8 cellular contexts compared by ENCODE assay signal in genomic region chr6:84227044-84227433, GRCh38. TPM values are rescaled to one million over a fixed set of nuclear protein-coding genes. Genes with fewer than 3 reads are reported as not detected.
DNase-seq lines count a peak whose midpoint lies in the region; ATAC-seq and TF ChIP-seq lines count a peak whose summit lies in the region.

No MANE protein-coding gene starts in this region.

- TF ChIP-seq CTCF in WI38 (IDR thresholded peaks at IDR 0.05; ENCODE audit: low read depth, low read length) (no peak), gastrocnemius medialis (IDR thresholded peaks at IDR 0.05 in 4 of 5, conservative IDR thresholded peaks at IDR 0.05 in 1 of 5) (no peak)

- peaks cover 0 to 12% of the 10 kb centered on the region in 2 donors for H3K4me1 ChIP-seq in gastrocnemius medialis

- no peaks in the 10 kb centered on the region for H3K36me3 ChIP-seq in gastrocnemius medialis

- peak overlapping the region; percentile 81 to 95 (median 92) for H3K27ac ChIP-seq in gastrocnemius medialis

- H3K27me3 ChIP-seq in gastrocnemius medialis: no peaks in the 10 kb centered on the region

- no peak for TF ChIP-seq POLR2A in gastrocnemius medialis (IDR thresholded peaks at IDR 0.05)

- in situ Hi-C loops in gastrocnemius medialis (cut with MboI; ENCODE audit: low sequenced_read_pairs in 4 of 4): no loop called here

- intact Hi-C loops in left cardiac atrium (cut with DNase I): no loop called here
- intact Hi-C loops in gastrocnemius medialis (cut with DNase I; ENCODE audit: low total_unique reads): loop anchor here (1.0 to 10.0 kb wide), 2 partner anchors 368 to 1162 kb away; partner anchors contain the start of genes CYB5R4, DOP1A and UBE3D

- DNase-seq in left cardiac atrium (no peak), gastrocnemius medialis (no peak), NCI-H1048 (lab: John Stamatoyannopoulos, UW) (no peak), SK-N-DZ (ENCODE audit: low spot score) (no peak)
- DNase-seq in NK-92 treated with Interleukin-12 subunit alpha and Interleukin-12 subunit beta, amount 100 ng/mL, for 24 hours (lab: John Stamatoyannopoulos, UW): no peak

- H3K9me3 ChIP-seq in gastrocnemius medialis: no peaks in the 10 kb centered on the region

- ATAC-seq in GM18511 (IDR thresholded peaks at IDR 0.05; ENCODE audit: unreplicated experiment): peak; percentile 13
- peak; percentile 13 for ATAC-seq in HG02759 (IDR thresholded peaks at IDR 0.05; ENCODE audit: unreplicated experiment)
- peak; percentile 16 to 25 for ATAC-seq in left cardiac atrium
- ATAC-seq in gastrocnemius medialis: peak in 1 of 2 donors; percentile 4

- H3K4me3 ChIP-seq in WI38 (ENCODE audit: low read depth, low read length): peak overlapping the region; percentile 98
- peak overlapping the region; percentile 84 to 94 (median 90) for H3K4me3 ChIP-seq in gastrocnemius medialis

RNA-seq across cellular contexts. Expression of gene CEP162, which starts 0.4 kb away (rescaled TPM):
- total RNA-seq in left cardiac atrium (1 to 10 TPM; 5.2 to 5.5 TPM), gastrocnemius medialis (1 to 10 TPM; 1.9 to 4.4 (median 3.2) TPM)
- polyA plus RNA-seq in SK-N-DZ (2014; cell fraction: cytosol; rRNA removed): 14.0 and 16.1 TPM in 2 replicates
- 19.9 and 29.2 TPM in 2 replicates for polyA plus RNA-seq in SK-N-DZ (2014; cell fraction: nucleus; rRNA removed)
